Comparison of ENCODE assay signal across 13 cellular contexts in genomic region chr1:51298322-51298705, GRCh38. TPM values are rescaled to one million over a fixed set of nuclear protein-coding genes. Genes with fewer than 3 reads are reported as not detected.
"Had no signal": no experiment of that assay in that cellular context is flagged by ENCODE, and none has a peak within 500 bp of the region (broad histone marks: within the 10 kb centered on the region; RNA-seq: fewer than 3 reads in every experiment).

No MANE protein-coding gene starts in this region.

- H3K27ac Mint-ChIP-seq: activated naive CD4-positive, alpha-beta T cell treated with anti-CD3 and anti-CD28 coated beads, Interleukin-2, amount 10 ng/mL, durations not matched to agents 7 days and 5 days; mesothelial cell of epicardium had no signal

- H2AFZ ChIP-seq: neural progenitor cell had no signal

- H3K9me3 ChIP-seq: pancreas, sigmoid colon, spleen, tibial nerve had no signal

- H3K4me1 ChIP-seq: neural progenitor cell had no signal

- H3K4me2 ChIP-seq: neural progenitor cell had no signal

- H3K9ac ChIP-seq: neural progenitor cell had no signal

- H3K36me3 ChIP-seq: neural progenitor cell, pancreas, sigmoid colon, spleen, tibial nerve had no signal

- H3K4me3 ChIP-seq: neural progenitor cell, pancreas, sigmoid colon, spleen, tibial nerve had no signal

- H3K27me3 ChIP-seq: neural progenitor cell, pancreas, spleen, tibial nerve had no signal

- H3K9me3 Mint-ChIP-seq: activated naive CD4-positive, alpha-beta T cell treated with anti-CD3 and anti-CD28 coated beads, Interleukin-2, amount 10 ng/mL, durations not matched to agents 7 days and 5 days; immature natural killer cell; mesothelial cell of epicardium; neural progenitor cell had no signal

- H3K4me3 Mint-ChIP-seq: neural progenitor cell had no signal

- H3K36me3 Mint-ChIP-seq: activated naive CD4-positive, alpha-beta T cell treated with anti-CD3 and anti-CD28 coated beads, Interleukin-2, amount 10 ng/mL, durations not matched to agents 7 days and 5 days; immature natural killer cell; mesothelial cell of epicardium; neural progenitor cell had no signal

- DNase-seq: activated CD4-positive, CD25-positive, alpha-beta regulatory T cell; activated naive CD4-positive, alpha-beta T cell treated with anti-CD3 and anti-CD28 coated beads, Interleukin-2, amount 10 ng/mL, durations not matched to agents 7 days and 5 days; effector CD4-positive, alpha-beta T cell; foreskin fibroblast; immature natural killer cell; pancreas; sigmoid colon; substantia nigra had no signal

- H3K27ac ChIP-seq: neural progenitor cell, pancreas, sigmoid colon, spleen, tibial nerve had no signal

RNA-seq across cellular contexts. Expression of gene TTC39A, which starts 32.0 kb away (rescaled TPM):
- total RNA-seq: T-helper 2 cell treated with Interferon-gamma antibody and Interleukin-4, amounts not matched to agents 100 ng/mL and 5 ng/mL, for 36 hours had no signal
- polyA plus RNA-seq: immature natural killer cell had no signal
